In genomic region chr2:169584005-169584877, GRCh38 we compare ENCODE assay signal across 8 cellular contexts. TPM values are rescaled to one million over a fixed set of nuclear protein-coding genes. Genes with fewer than 3 reads are reported as not detected.
DNase-seq lines count a peak whose midpoint lies in the region; ATAC-seq and TF ChIP-seq lines count a peak whose summit lies in the region.

TSS of gene PPIG (plus strand) at chr2:169584351. CDS start at chr2:169604042, 19,691 bp downstream.

- peak within 1 kb of the TSS; percentile 98 to 100 for H3K27ac ChIP-seq in coronary artery

- TF ChIP-seq CTCF in coronary artery (IDR thresholded peaks at IDR 0.05): no peak

- ATAC-seq in GM19043 (IDR thresholded peaks at IDR 0.05; ENCODE audit: low read depth, unreplicated experiment) (peak; percentile 86), HG03378 (IDR thresholded peaks at IDR 0.05; ENCODE audit: unreplicated experiment) (peak; percentile 87), left colon (peak; percentile 95)

- DNase-seq in AG20443 (ENCODE audit: low spot score) (peak; percentile 95), NCI-H510A treated with DMSO at 0.1 percent for 48 hours (lab: John Stamatoyannopoulos, UW) (peak; percentile 67), coronary artery (ENCODE audit: low spot score) (peak; percentile 92), left colon (peak; percentile 92 to 93)
- peak; percentile 91 for DNase-seq in activated CD4-positive, alpha-beta T cell treated with anti-CD3 and anti-CD28 coated beads for 48 hours
- DNase-seq in stimulated activated CD4-positive, alpha-beta T cell treated with anti-CD3 and anti-CD28 coated beads, Interleukin-1b, Interleukin-23, amount 100 ng/mL, for 48 hours: peak; percentile 89

- H3K4me3 ChIP-seq in coronary artery: peak within 1 kb of the TSS; percentile 92

- intact Hi-C loops in left colon (cut with DNase I, micrococcal nuclease): no loop called here

RNA-seq across cellular contexts. Expression of gene PPIG, which starts in this region (rescaled TPM):
- 10 to 100 TPM; 46.9 to 50.5 TPM for total RNA-seq in left colon

Comparison
In these comparisons a context has a peak if more than half of its experiments do, and no peak if none do; other contexts are left out.
1. Peak in every context shown above with its lines: DNase-seq, ATAC-seq, H3K4me3 ChIP-seq and H3K27ac ChIP-seq.